Comparison of ENCODE assay signal across 14 cellular contexts in the genomic region with DNA sequence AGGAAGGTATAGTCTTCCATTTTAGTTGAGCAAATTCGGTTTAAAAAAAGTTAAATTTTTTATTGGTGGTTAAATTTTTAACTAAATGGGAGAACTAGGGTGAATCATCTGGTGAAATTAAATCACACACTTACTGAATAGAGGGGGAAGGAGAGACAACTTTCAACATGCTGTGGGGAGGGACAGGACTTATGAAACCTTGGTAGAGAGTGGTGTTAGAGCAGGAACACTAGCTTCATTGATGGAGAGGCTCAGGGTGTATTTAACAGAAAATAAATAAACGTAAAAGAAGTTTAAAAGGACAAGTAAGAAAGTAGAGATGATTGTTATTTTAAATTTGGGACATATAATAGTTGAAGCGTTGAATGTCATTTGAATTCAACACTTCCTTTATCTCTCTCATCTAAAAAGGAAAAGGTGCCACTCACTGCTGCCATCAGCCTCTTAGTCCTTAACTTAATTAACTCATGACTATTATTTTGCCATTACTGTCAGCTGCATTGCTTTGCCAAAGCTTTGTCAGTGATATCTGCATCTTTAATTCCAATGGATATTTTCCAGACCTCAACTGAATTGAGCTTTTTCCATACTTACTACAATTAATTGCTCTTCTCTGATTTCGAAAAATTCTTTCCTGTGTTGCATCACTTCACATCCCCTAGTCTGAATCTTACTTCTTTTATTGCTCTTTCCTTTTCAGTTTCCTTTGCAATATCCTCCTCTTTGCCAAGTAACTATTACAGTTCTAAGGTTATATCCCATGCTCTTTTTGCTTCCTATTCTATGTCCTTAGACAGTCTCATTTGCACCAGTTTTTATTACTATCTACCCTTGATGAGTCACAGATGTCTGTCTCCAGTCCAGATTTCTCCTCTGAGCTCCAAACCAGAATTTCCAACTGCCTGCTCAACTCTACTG.
DNase-seq lines count a peak whose midpoint lies in the region; ATAC-seq, FAIRE-seq and TF ChIP-seq lines count a peak whose summit lies in the region.
"Had no signal": no experiment of that assay in that cellular context is flagged by ENCODE, and none has a peak within 500 bp of the region (broad histone marks: within the 10 kb centered on the region; RNA-seq: fewer than 3 reads in every experiment).

No MANE protein-coding gene starts in this region.

- 0 out of 2 replicates have a peak, but pooled peaks cover 5% of the 10 kb centered on the region for H3K36me3 Mint-ChIP-seq in HFFc6 (ENCODE audit: low read depth)
- H3K36me3 Mint-ChIP-seq: brain; stimulated activated memory B cell treated with anti-CD40 and anti-IgM and Interleukin-4, amounts not matched to agents 10 μg/mL and 1 μg/mL and 100 μg/mL, for 72 hours had no signal

- CTCF ChIA-PET in A549 (lab: Yijun Ruan, JAX): interaction anchor here (2.7 to 3.0 kb wide), 2 partner anchors 10 to 12 kb away, joined by 8 to 16 read pairs; no protein-coding TSS in a partner anchor

- no peaks in the 10 kb centered on the region for H3K27me3 Mint-ChIP-seq in HFFc6 (ENCODE audit: insufficient read depth)
- H3K27me3 Mint-ChIP-seq: stimulated activated memory B cell treated with anti-CD40 and anti-IgM and Interleukin-4, amounts not matched to agents 10 μg/mL and 1 μg/mL and 100 μg/mL, for 72 hours had no signal

- TF ChIP-seq RAD21 in A549 (conservative IDR thresholded peaks at IDR 0.05 in 1 of 2, IDR thresholded peaks at IDR 0.05 in 1 of 2): no peak

- H3K4me1 Mint-ChIP-seq in HFFc6 (ENCODE audit: low read depth): peaks cover 37% of the 10 kb centered on the region
- H3K4me1 Mint-ChIP-seq: brain; stimulated activated memory B cell treated with anti-CD40 and anti-IgM and Interleukin-4, amounts not matched to agents 10 μg/mL and 1 μg/mL and 100 μg/mL, for 72 hours had no signal

- peak overlapping the region in 1 of 2 experiments; percentile 33; a peak in 3 of 6 replicates for H3K27ac ChIP-seq in A549
- H3K27ac ChIP-seq: BLaER1, SJCRH30 had no signal

- intact Hi-C loops in lower leg skin (cut with DNase I; ENCODE audit: low total_unique reads): loop anchor here (5.0 kb wide), 1 partner anchor 217 kb away; no protein-coding TSS in a partner anchor

- H3K4me1 ChIP-seq in A549: peaks cover 16% of the 10 kb centered on the region
- H3K4me1 ChIP-seq: BLaER1, SJCRH30 had no signal

- POLR2A ChIA-PET in A549 (lab: Yijun Ruan, JAX): no interaction called here

- H3K4me3 Mint-ChIP-seq in HFFc6: peak overlapping the region; percentile 70
- H3K4me3 Mint-ChIP-seq: brain; stimulated activated memory B cell treated with anti-CD40 and anti-IgM and Interleukin-4, amounts not matched to agents 10 μg/mL and 1 μg/mL and 100 μg/mL, for 72 hours had no signal

- TF ChIP-seq CTCF in A549 (IDR thresholded peaks at IDR 0.05) (no peak), HFFc6 (IDR thresholded peaks at IDR 0.05) (no peak), lower leg skin (IDR thresholded peaks at IDR 0.05) (no peak)

- H3K9me3 Mint-ChIP-seq in HFFc6: no peaks in the 10 kb centered on the region

- no peak for TF ChIP-seq POLR2A in A549 (IDR thresholded peaks at IDR 0.05; ENCODE audit: low read length)
- TF ChIP-seq POLR2A in lower leg skin (IDR thresholded peaks at IDR 0.05): no peak

- peak overlapping the region; percentile 35 for H3K4me2 ChIP-seq in A549
- H3K4me2 ChIP-seq: BLaER1 had no signal

- TF ChIP-seq EP300 in A549 (IDR thresholded peaks at IDR 0.05): no peak

- no peak for FAIRE-seq in A549 (lab: Jason Lieb, UNC)

- DNase-seq in A549 (ENCODE audit: low read depth in 1 of 2, low spot score in 1 of 2): no peak
- peak; percentile 79 for DNase-seq in HFFc6
- peak; percentile 16 for DNase-seq in astrocyte of the hippocampus (ENCODE audit: low read depth, low spot score)
- peak; percentile 38 for DNase-seq in hepatic stellate cell (ENCODE audit: low spot score)
- DNase-seq in cortex of kidney (lab: John Stamatoyannopoulos, UW): no peak
- DNase-seq in lower leg skin (ENCODE audit: low spot score in 2 of 2): no peak
- DNase-seq: activated CD8-positive, alpha-beta memory T cell treated with anti-CD3 and anti-CD28 coated beads for 24 hours; NCI-H2081 treated with DMSO at 0.1 percent for 48 hours; SJCRH30 had no signal

- WGBS in A549 (ENCODE audit: missing lambda C conversion rate): 50% methylated on average over 4 of the region's 4 CpGs
- WGBS in lower leg skin, 2 donors: 54 to 57% methylated on average over 4 of the region's 4 CpGs

- no peak; a peak in 2 of 6 replicates for ATAC-seq in A549
- ATAC-seq in HG03025 (IDR thresholded peaks at IDR 0.05; ENCODE audit: low FRiP score, unreplicated experiment): no peak
- ATAC-seq in HG02973 (IDR thresholded peaks at IDR 0.05; ENCODE audit: unreplicated experiment): no peak
- ATAC-seq: stimulated activated memory B cell treated with anti-CD40 and anti-IgM and Interleukin-4, amounts not matched to agents 10 μg/mL and 1 μg/mL and 100 μg/mL, for 72 hours had no signal

- H3K9me3 ChIP-seq in A549: no peaks in the 10 kb centered on the region; the same call in 2 of the 3 replicates
- H3K9me3 ChIP-seq: BLaER1, SJCRH30 had no signal

- H3K4me3 ChIP-seq in A549 (no peak overlapping the region), lower leg skin (ENCODE audit: low read depth, poor library complexity, severe bottlenecking) (no peak overlapping the region)
- H3K4me3 ChIP-seq: BLaER1, SJCRH30 had no signal

- H3K27ac Mint-ChIP-seq in HFFc6: peak overlapping the region; percentile 89
- H3K27ac Mint-ChIP-seq: stimulated activated memory B cell treated with anti-CD40 and anti-IgM and Interleukin-4, amounts not matched to agents 10 μg/mL and 1 μg/mL and 100 μg/mL, for 72 hours had no signal

TF ChIP-seq in A549, 52 proteins besides CTCF, POLR2A, EP300 and RAD21:
- TF ChIP-seq FOSL2 (IDR thresholded peaks at IDR 0.05) (0 out of 2 replicates have a peak, but pooled peaks have one; percentile 12), FOSL2 (CRISPR knock-in tag; IDR thresholded peaks at IDR 0.05) (peak; percentile 56), CEBPB (IDR thresholded peaks at IDR 0.05) (peak in 1 of 2 experiments; percentile 48; a peak in 2 of 4 replicates), RARB (CRISPR knock-in tag; IDR thresholded peaks at IDR 0.05) (no peak)

Comparison
In these comparisons a context has a peak if more than half of its experiments do, and no peak if none do; other contexts are left out.
1. DNase-seq: peak in HFFc6 (single experiment), astrocyte of the hippocampus (single experiment) and hepatic stellate cell (single experiment); none in A549 (0 of 2), cortex of kidney (single experiment) and lower leg skin (0 of 2).